In genomic region chr6:79078057-79078969, GRCh38 we compare ENCODE assay signal across 8 cellular contexts. TPM values are rescaled to one million over a fixed set of nuclear protein-coding genes. Genes with fewer than 3 reads are reported as not detected.
DNase-seq lines count a peak whose midpoint lies in the region; ATAC-seq and TF ChIP-seq lines count a peak whose summit lies in the region.

TSS of gene PHIP (minus strand) at chr6:79078254. CDS start at chr6:79078068, 186 bp downstream.

- ATAC-seq in HG03439 (IDR thresholded peaks at IDR 0.05; ENCODE audit: unreplicated experiment): peak; percentile 72

- peak within 1 kb of the TSS; percentile 75 for H3K4me3 ChIP-seq in kidney epithelial cell (ENCODE audit: low read depth, low read length)

- no peaks in the 10 kb centered on the region for H3K36me3 ChIP-seq in kidney epithelial cell (ENCODE audit: control insufficient read depth, insufficient read depth, low read length)

- no peak for TF ChIP-seq CTCF in kidney epithelial cell (IDR thresholded peaks at IDR 0.05; ENCODE audit: insufficient read depth, low read length, poor library complexity, severe bottlenecking)

- H3K27me3 ChIP-seq in kidney epithelial cell (ENCODE audit: control insufficient read depth, insufficient read depth, low read length): no peaks in the 10 kb centered on the region

- DNase-seq in Ammon's horn (ENCODE audit: low spot score) (peak; percentile 94), GM19238 (ENCODE audit: insufficient read length, low spot score) (peak; percentile 55), NCI-H510A (lab: John Stamatoyannopoulos, UW) (peak; percentile 85), cerebellum (ENCODE audit: low spot score) (peak; percentile 80), kidney epithelial cell (ENCODE audit: low read depth) (peak; percentile 49)
- DNase-seq in activated CD4-positive, alpha-beta T cell treated with anti-CD3 and anti-CD28 coated beads for 1 hour: peak; percentile 86
- DNase-seq in stimulated activated CD4-positive, alpha-beta T cell treated with anti-CD3 and anti-CD28 coated beads, Interleukin-15, amount 100 ng/mL, for 24 hours: peak; percentile 92

RNA-seq across cellular contexts. Expression of gene PHIP, which starts in this region (rescaled TPM):
- total RNA-seq in cerebellum (82.7 TPM), kidney epithelial cell (14.6 and 15.5 TPM in 2 replicates)

Comparison
In these comparisons a context has a peak if more than half of its experiments do, and no peak if none do; other contexts are left out.
1. Peak in every context shown above with its lines: DNase-seq, ATAC-seq and H3K4me3 ChIP-seq.